In genomic region chr20:23540624-23541023, GRCh38 we compare ENCODE assay signal across 23 cellular contexts. TPM values are rescaled to one million over a fixed set of nuclear protein-coding genes. Genes with fewer than 3 reads are reported as not detected.
DNase-seq lines count a peak whose midpoint lies in the region; ATAC-seq and TF ChIP-seq lines count a peak whose summit lies in the region.
"Had no signal": no experiment of that assay in that cellular context is flagged by ENCODE, and none has a peak within 500 bp of the region (broad histone marks: within the 10 kb centered on the region; RNA-seq: fewer than 3 reads in every experiment).

No MANE protein-coding gene starts in this region.

- no peaks in the 10 kb centered on the region for H3K36me3 ChIP-seq in Karpas-422 (ENCODE audit: insufficient read depth, low read length)
- H3K36me3 ChIP-seq: SJSA1 had no signal

- no peak overlapping the region for H3K4me2 ChIP-seq in Karpas-422 (ENCODE audit: low read depth, low read length, poor library complexity, severe bottlenecking)

- BruUV-seq in Calu3 (replicated peaks; lab: Mats Ljungman, UMichigan) = no TSS peak

- intact Hi-C loops in Calu3 (cut with micrococcal nuclease; ENCODE audit: unreplicated experiment) = no loop called here

- H3K9me3 Mint-ChIP-seq in Calu3 (ENCODE audit: low read depth, unreplicated experiment) = no peaks in the 10 kb centered on the region
- H3K9me3 Mint-ChIP-seq: CD8-positive, alpha-beta T cell had no signal

- CTCF ChIA-PET in Calu3 (lab: Charles Lee) = no interaction called here

- H3K4me1 ChIP-seq in foreskin keratinocyte (peaks cover 9% of the 10 kb centered on the region), Karpas-422 (ENCODE audit: low read length) (peaks cover 13% of the 10 kb centered on the region)
- H3K4me1 ChIP-seq: Caco-2, SJSA1 had no signal

- H3K27me3 ChIP-seq in foreskin keratinocyte = no peaks in the 10 kb centered on the region
- H3K27me3 ChIP-seq in Karpas-422 (ENCODE audit: low read length) = peaks cover 2% of the 10 kb centered on the region; the same call in 1 of the 2 replicates
- H3K27me3 ChIP-seq: SJSA1 had no signal

- H3K4me3 Mint-ChIP-seq in Calu3 (ENCODE audit: low read depth, unreplicated experiment) = no peak overlapping the region
- H3K4me3 Mint-ChIP-seq: CD8-positive, alpha-beta T cell had no signal

- no peak overlapping the region for H3K27ac ChIP-seq in foreskin keratinocyte
- H3K27ac ChIP-seq in Karpas-422 (ENCODE audit: low read length) = no peak overlapping the region
- H3K27ac ChIP-seq: C4-2B, SJSA1 had no signal

- no peaks in the 10 kb centered on the region for H3K4me1 Mint-ChIP-seq in Calu3 (ENCODE audit: low read depth, unreplicated experiment)

- H3K9ac ChIP-seq in Karpas-422 (ENCODE audit: low read length) = no peak overlapping the region

- DNase-seq in Calu3 = peak; percentile 1
- DNase-seq in HPDE6-E6E7 (ENCODE audit: extremely low spot score) = peak; percentile 90
- DNase-seq in SW480 (ENCODE audit: low spot score) = peak; percentile 23
- peak in 1 of 2 donors; percentile 19 for DNase-seq in foreskin keratinocyte
- DNase-seq in occipital lobe (lab: John Stamatoyannopoulos, UW) = no peak
- no peak for DNase-seq in Karpas-422
- no peak for DNase-seq in central memory CD4-positive, alpha-beta T cell
- DNase-seq: Caco-2; CD8-positive, alpha-beta T cell; DMS 273 treated with DMSO at 0.1 percent for 48 hours; DMS79 treated with DMSO at 0.1 percent for 48 hours; NCI-H2029; NCI-H446 treated with DMSO at 0.1 percent for 48 hours; NCI-H526; Right ventricle myocardium superior; T-helper 1 cell had no signal

- H3K27me3 Mint-ChIP-seq in Calu3 (ENCODE audit: unreplicated experiment) = no peaks in the 10 kb centered on the region

- H4K20me1 ChIP-seq in Karpas-422 (ENCODE audit: insufficient read depth, low read depth, low read length) = no peaks in the 10 kb centered on the region

- no peak overlapping the region for H3K4me3 ChIP-seq in Karpas-422 (ENCODE audit: low read length)
- H3K4me3 ChIP-seq: SJSA1 had no signal

- TF ChIP-seq CTCF in Calu3 (IDR thresholded peaks at IDR 0.05; ENCODE audit: unreplicated experiment) (no peak), foreskin keratinocyte (conservative IDR thresholded peaks at IDR 0.05) (no peak)

- H3K36me3 Mint-ChIP-seq in Calu3 (ENCODE audit: insufficient read depth, unreplicated experiment) = no peaks in the 10 kb centered on the region
- H3K36me3 Mint-ChIP-seq: CD8-positive, alpha-beta T cell had no signal

- no peaks in the 10 kb centered on the region for H3K9me2 ChIP-seq in Karpas-422 (replicated peaks; ENCODE audit: insufficient read depth, low read length)

- no peaks in the 10 kb centered on the region for H3K9me3 ChIP-seq in Karpas-422 (ENCODE audit: low read length)
- H3K9me3 ChIP-seq: Caco-2, SJSA1 had no signal

- no peaks in the 10 kb centered on the region for H3K79me2 ChIP-seq in Karpas-422 (ENCODE audit: low read length)

- no peak overlapping the region for H3K27ac Mint-ChIP-seq in Calu3 (ENCODE audit: unreplicated experiment)
- H3K27ac Mint-ChIP-seq: CD8-positive, alpha-beta T cell had no signal

- no peak overlapping the region for H2AFZ ChIP-seq in Karpas-422 (ENCODE audit: low read length)

- peak; percentile 53 for ATAC-seq in foreskin keratinocyte
- ATAC-seq: CD8-positive, alpha-beta T cell had no signal

RNA-seq across cellular contexts. Expression of gene CST9L, which starts 27.7 kb away (rescaled TPM):
- total RNA-seq in Calu3 (2022) (not detected in 2 replicates), foreskin keratinocyte (not detected in 2 replicates), occipital lobe (not detected)
- polyA plus RNA-seq in foreskin keratinocyte = not detected in 2 replicates
- total RNA-seq in Karpas-422 (2014; rRNA removed; shearing (Covaris generic); ENCODE audit: low replicate concordance) = not detected in 2 replicates
- total RNA-seq: A673; Caco-2; CD8-positive, alpha-beta T cell; H4; HT1080; M059J; Right ventricle myocardium superior; SJSA1 had no signal
- polyA plus RNA-seq: HepG2 had no signal

RNA-seq across cellular contexts. Expression of gene CST8, which starts 49.7 kb away (rescaled TPM):
- total RNA-seq in Calu3 (2022) (not detected in 2 replicates), foreskin keratinocyte (not detected in 2 replicates), occipital lobe (not detected)
- not detected in 2 replicates for polyA plus RNA-seq in foreskin keratinocyte
- total RNA-seq in Karpas-422 (2014; rRNA removed; shearing (Covaris generic); ENCODE audit: low replicate concordance) = not detected in 2 replicates
- total RNA-seq: A673; Caco-2; CD8-positive, alpha-beta T cell; H4; HepG2; HT1080; M059J; Right ventricle myocardium superior; SJSA1 had no signal
- polyA plus RNA-seq: HepG2 had no signal

Comparison
In these comparisons a context has a peak if more than half of its experiments do, and no peak if none do; other contexts are left out.
1. DNase-seq: peak in Calu3 (single experiment), HPDE6-E6E7 (single experiment) and SW480 (single experiment); none in occipital lobe (single experiment), Karpas-422 (single experiment) and central memory CD4-positive, alpha-beta T cell (single experiment).